In genomic region chr7:135341049-135341448, GRCh38 we compare ENCODE assay signal across 11 cellular contexts.
"Had no signal": no experiment of that assay in that cellular context is flagged by ENCODE, and none has a peak within 500 bp of the region (broad histone marks: within the 10 kb centered on the region; RNA-seq: fewer than 3 reads in every experiment).

No MANE protein-coding gene starts in this region.

- H3K27me3 ChIP-seq: breast epithelium had no signal

- H3K9me3 ChIP-seq: breast epithelium had no signal

- H3K27ac ChIP-seq: breast epithelium had no signal

- H3K4me1 ChIP-seq: breast epithelium had no signal

- H3K4me3 ChIP-seq: breast epithelium had no signal

- H3K36me3 ChIP-seq: breast epithelium had no signal

- ATAC-seq: natural killer cell; right cardiac atrium; stimulated activated naive B cell treated with anti-CD40 and anti-IgM and Interleukin-4, amounts not matched to agents 10 μg/mL and 1 μg/mL and 100 μg/mL, for 72 hours; T-cell had no signal

- DNase-seq: activated CD4-positive, alpha-beta T cell treated with anti-CD3 and anti-CD28 coated beads for 48 hours; activated naive CD4-positive, alpha-beta T cell; aorta; natural killer cell; right cardiac atrium; stimulated activated CD4-positive, alpha-beta T cell treated with anti-CD3 and anti-CD28 coated beads, Interleukin-1b, Interleukin-23, amount 100 ng/mL, for 48 hours; stimulated activated naive B cell treated with anti-CD40 and anti-IgM and Interleukin-4, amounts not matched to agents 10 μg/mL and 1 μg/mL and 100 μg/mL, for 72 hours; substantia nigra; T-cell; trophoblast cell had no signal
